Comparison of ENCODE assay signal across 17 cellular contexts in genomic region chr5:72177538-72177937, GRCh38.
DNase-seq lines count a peak whose midpoint lies in the region; ATAC-seq and TF ChIP-seq lines count a peak whose summit lies in the region.
"Had no signal": no experiment of that assay in that cellular context is flagged by ENCODE, and none has a peak within 500 bp of the region (broad histone marks: within the 10 kb centered on the region; RNA-seq: fewer than 3 reads in every experiment).

No MANE protein-coding gene starts in this region.

- H3K9ac ChIP-seq in H9 (ENCODE audit: extremely low read depth, insufficient read length, low read length) = no peak overlapping the region

- no peak overlapping the region for H3T11ph ChIP-seq in H9 (ENCODE audit: low read length)

- no peaks in the 10 kb centered on the region for H3K27me3 ChIP-seq in H9 (ENCODE audit: insufficient read depth, low read length)
- no peaks in the 10 kb centered on the region for H3K27me3 ChIP-seq in suprapubic skin
- H3K27me3 ChIP-seq in brain microvascular endothelial cell (replicated peaks) = no peaks in the 10 kb centered on the region
- H3K27me3 ChIP-seq: uterus had no signal

- no peaks in the 10 kb centered on the region for H3K27me3 Mint-ChIP-seq in H9 (ENCODE audit: low read depth)

- H3K18ac ChIP-seq in H9 (ENCODE audit: insufficient read length, low read depth, low read length) = no peak overlapping the region

- H3K14ac ChIP-seq in H9 (ENCODE audit: insufficient read depth, low read length) = no peak overlapping the region

- H3K9me3 Mint-ChIP-seq in H9 = no peaks in the 10 kb centered on the region
- H3K9me3 Mint-ChIP-seq: activated naive CD4-positive, alpha-beta T cell treated with anti-CD3 and anti-CD28 coated beads, Interleukin-2, amount 50 U/mL, for 24 hours; stimulated activated naive B cell treated with anti-CD40 and anti-IgM and Interleukin-4, amounts not matched to agents 10 μg/mL and 1 μg/mL and 100 μg/mL, for 72 hours; T-helper 2 cell treated with Interferon-gamma antibody and Interleukin-4, amounts not matched to agents 5 μg/mL and 100 μg/mL, for 36 hours had no signal

- no peaks in the 10 kb centered on the region for H4K20me1 ChIP-seq in H9 (ENCODE audit: control insufficient read depth, insufficient read depth, insufficient read length)

- H3K23me2 ChIP-seq in H9 (ENCODE audit: insufficient read length, low read depth, low read length, poor library complexity, severe bottlenecking) = no peaks in the 10 kb centered on the region

- in situ Hi-C loops in brain microvascular endothelial cell (cut with HindIII; ENCODE audit: low pct_ligation_motif_present, low sequenced_read_pairs) = no loop called here

- no peak overlapping the region for H2BK120ac ChIP-seq in H9 (ENCODE audit: low read depth, low read length, poor library complexity, severe bottlenecking)

- H3K36me3 ChIP-seq in suprapubic skin (no peaks in the 10 kb centered on the region), brain microvascular endothelial cell (replicated peaks) (peaks cover 4% of the 10 kb centered on the region)
- H3K36me3 ChIP-seq: uterus had no signal

- H3K79me1 ChIP-seq in H9 (ENCODE audit: insufficient read depth, low read depth, low read length, poor library complexity, severe bottlenecking) = no peaks in the 10 kb centered on the region

- TF ChIP-seq POLR2A in suprapubic skin (IDR thresholded peaks at IDR 0.05) = no peak

- H3K27ac ChIP-seq in H9 (ENCODE audit: insufficient read length, low read depth, low read length) (no peak overlapping the region), suprapubic skin (peak overlapping the region; percentile 71), brain microvascular endothelial cell (no peak overlapping the region)

- DNase-seq in H9 = no peak
- no peak for DNase-seq in suprapubic skin (ENCODE audit: low spot score in 2 of 2)
- DNase-seq in brain microvascular endothelial cell = no peak
- DNase-seq in MV-4-11 (lab: John Stamatoyannopoulos, UW) = no peak
- no peak for DNase-seq in NCI-H1048 (lab: John Stamatoyannopoulos, UW)
- DNase-seq: effector memory CD4-positive, alpha-beta T cell; KBM-7; Right ventricle myocardium superior; stimulated activated naive B cell treated with anti-CD40 and anti-IgM and Interleukin-4, amounts not matched to agents 10 μg/mL and 1 μg/mL and 100 μg/mL, for 72 hours; uterus had no signal

- H4K5ac ChIP-seq in H9 (ENCODE audit: insufficient read length, low read depth, low read length) = no peak overlapping the region

- TF ChIP-seq EP300 in suprapubic skin (IDR thresholded peaks at IDR 0.05) = no peak

- H3K4me1 ChIP-seq in H9 (ENCODE audit: insufficient read depth, low read length) (peaks cover under 1% of the 10 kb centered on the region; the same call in 1 of the 2 replicates), suprapubic skin (peaks cover 17% of the 10 kb centered on the region)
- H3K4me1 ChIP-seq: uterus had no signal

- WGBS in H9 (ENCODE audit: extremely low coverage, insufficient read length, low lambda C conversion rate) = no CpG with 5 or more reads among the region's 3 CpGs
- WGBS in suprapubic skin = 90% methylated on average over 3 of the region's 3 CpGs

- H2BK15ac ChIP-seq in H9 (ENCODE audit: low read depth, low read length) = no peak overlapping the region

- H3K36me3 Mint-ChIP-seq in H9 (ENCODE audit: insufficient read depth in 1 of 3, low read depth in 3 of 3) = peaks cover 0 to 8% (median 7%) of the 10 kb centered on the region in 3 experiments; a peak in 5 of 7 replicates
- H3K36me3 Mint-ChIP-seq: activated naive CD4-positive, alpha-beta T cell treated with anti-CD3 and anti-CD28 coated beads, Interleukin-2, amount 50 U/mL, for 24 hours; stimulated activated naive B cell treated with anti-CD40 and anti-IgM and Interleukin-4, amounts not matched to agents 10 μg/mL and 1 μg/mL and 100 μg/mL, for 72 hours had no signal

- no peak overlapping the region for H3K23ac ChIP-seq in H9 (ENCODE audit: insufficient read length, low read depth, low read length)

- no peak overlapping the region for H2BK20ac ChIP-seq in H9 (ENCODE audit: low read depth, low read length, poor library complexity, severe bottlenecking)

- no peak overlapping the region for H4K8ac ChIP-seq in H9 (replicated peaks; ENCODE audit: insufficient read length, low read depth, low read length)

- ATAC-seq in GM19372 (IDR thresholded peaks at IDR 0.05; ENCODE audit: low read depth, unreplicated experiment) = peak; percentile 72
- ATAC-seq in HG03457 (IDR thresholded peaks at IDR 0.05; ENCODE audit: unreplicated experiment) = peak; percentile 70
- ATAC-seq: left lobe of liver; stimulated activated naive B cell treated with anti-CD40 and anti-IgM and Interleukin-4, amounts not matched to agents 10 μg/mL and 1 μg/mL and 100 μg/mL, for 72 hours had no signal

- peaks cover 22 to 35% of the 10 kb centered on the region in 2 experiments for H3K4me1 Mint-ChIP-seq in H9
- H3K4me1 Mint-ChIP-seq: activated naive CD4-positive, alpha-beta T cell treated with anti-CD3 and anti-CD28 coated beads, Interleukin-2, amount 50 U/mL, for 24 hours; stimulated activated naive B cell treated with anti-CD40 and anti-IgM and Interleukin-4, amounts not matched to agents 10 μg/mL and 1 μg/mL and 100 μg/mL, for 72 hours had no signal

- no peak overlapping the region for H3K4ac ChIP-seq in H9 (ENCODE audit: low read depth, low read length)

- H3K4me3 ChIP-seq in suprapubic skin = no peak overlapping the region
- H3K4me3 ChIP-seq in brain microvascular endothelial cell (ENCODE audit: low read depth, low read length) = no peak overlapping the region
- H3K4me3 ChIP-seq: HAP-1, skin epidermis, uterus had no signal

- no peak overlapping the region for H4K91ac ChIP-seq in H9 (ENCODE audit: insufficient read length, low read depth, low read length)

- no peak overlapping the region for H2AK5ac ChIP-seq in H9 (ENCODE audit: insufficient read length, low read length)

- H3K27ac Mint-ChIP-seq in H9 = peak overlapping the region; percentile 38 to 90 (median 49); a peak in 3 of 7 replicates
- H3K27ac Mint-ChIP-seq: activated naive CD4-positive, alpha-beta T cell treated with anti-CD3 and anti-CD28 coated beads, Interleukin-2, amount 50 U/mL, for 24 hours; stimulated activated naive B cell treated with anti-CD40 and anti-IgM and Interleukin-4, amounts not matched to agents 10 μg/mL and 1 μg/mL and 100 μg/mL, for 72 hours; T-helper 2 cell treated with Interferon-gamma antibody and Interleukin-4, amounts not matched to agents 5 μg/mL and 100 μg/mL, for 36 hours had no signal

- no peak overlapping the region for H2AFZ ChIP-seq in H9 (ENCODE audit: low read length)

- no peaks in the 10 kb centered on the region for H3K79me2 ChIP-seq in H9 (ENCODE audit: insufficient read depth, low read length)

- H3K56ac ChIP-seq in H9 (ENCODE audit: insufficient read length, low read depth, low read length) = no peak overlapping the region

- no peaks in the 10 kb centered on the region for H3K9me3 ChIP-seq in H9 (ENCODE audit: control insufficient read depth, low read depth, low read length)
- no peaks in the 10 kb centered on the region for H3K9me3 ChIP-seq in suprapubic skin
- H3K9me3 ChIP-seq: HAP-1, uterus had no signal

- no peak overlapping the region for H2BK5ac ChIP-seq in H9 (ENCODE audit: insufficient read length, low read length)

- TF ChIP-seq CTCF in H9 (conservative IDR thresholded peaks at IDR 0.05) (no peak), suprapubic skin (IDR thresholded peaks at IDR 0.05) (no peak), brain microvascular endothelial cell (IDR thresholded peaks at IDR 0.05; ENCODE audit: low read depth, low read length, missing control alignments) (no peak)

- no peak overlapping the region for H2BK12ac ChIP-seq in H9 (ENCODE audit: insufficient read length, low read depth, low read length)

- H3K4me2 ChIP-seq in H9 (ENCODE audit: insufficient read depth, insufficient read length, low read length) = no peak overlapping the region

- H3K4me3 Mint-ChIP-seq in H9 = no peak overlapping the region
- H3K4me3 Mint-ChIP-seq: activated naive CD4-positive, alpha-beta T cell treated with anti-CD3 and anti-CD28 coated beads, Interleukin-2, amount 50 U/mL, for 24 hours; stimulated activated naive B cell treated with anti-CD40 and anti-IgM and Interleukin-4, amounts not matched to agents 10 μg/mL and 1 μg/mL and 100 μg/mL, for 72 hours; T-helper 2 cell treated with Interferon-gamma antibody and Interleukin-4, amounts not matched to agents 5 μg/mL and 100 μg/mL, for 36 hours had no signal
